Comparison of ENCODE assay signal across 18 cellular contexts in genomic region chr19:49763230-49763629, GRCh38. TPM values are rescaled to one million over a fixed set of nuclear protein-coding genes. Genes with fewer than 3 reads are reported as not detected.
DNase-seq lines count a peak whose midpoint lies in the region; ATAC-seq, FAIRE-seq and TF ChIP-seq lines count a peak whose summit lies in the region.
"Had no signal": no experiment of that assay in that cellular context is flagged by ENCODE, and none has a peak within 500 bp of the region (broad histone marks: within the 10 kb centered on the region; RNA-seq: fewer than 3 reads in every experiment).

TSS of gene TSKS (minus strand) at chr19:49763306. CDS start at chr19:49763247, 59 bp downstream.

- no peaks in the 10 kb centered on the region for H3K9me1 ChIP-seq in K562 (ENCODE audit: control insufficient read depth, insufficient read depth, low read length)

- H3F3A ChIP-seq in GM23338 (replicated peaks; ENCODE audit: low read depth): peaks cover 6% of the 10 kb centered on the region; the same call in 1 of the 2 replicates

- DNase-seq in activated CD4-positive, alpha-beta T cell treated with anti-CD3 and anti-CD28 coated beads, Interleukin-2, amount 10 ng/mL, durations not matched to agents 7 days and 5 days: no peak
- no peak for DNase-seq in activated CD4-positive, alpha-beta T cell treated with anti-CD3 and anti-CD28 coated beads for 4 hours
- DNase-seq in GM23338 (ENCODE audit: low spot score) (no peak), K562 (ENCODE audit: extremely low read depth in 1 of 4, low spot score in 3 of 4) (no peak), osteoblast (ENCODE audit: insufficient read length, low spot score, missing footprints) (no peak), DMS79 (lab: John Stamatoyannopoulos, UW) (no peak), NCI-H2107 treated with DMSO at 0.1 percent for 48 hours (lab: John Stamatoyannopoulos, UW; ENCODE audit: unreplicated experiment) (no peak)
- no peak for DNase-seq in stimulated activated CD4-positive, alpha-beta T cell treated with anti-CD3 and anti-CD28 coated beads, Interleukin-4, amount 100 ng/mL, for 4 hours
- DNase-seq: central memory CD4-positive, alpha-beta T cell; gastrocnemius medialis; GF-D8; NCI-H2171 treated with DMSO at 0.1 percent for 48 hours; stimulated activated CD4-positive, alpha-beta T cell treated with anti-CD3 and anti-CD28 coated beads, Interleukin-2, amount 100 ng/mL, for 24 hours; stimulated activated CD8-positive, alpha-beta memory T cell treated with anti-CD3 and anti-CD28 coated beads, Interleukin-4, amount 100 ng/mL, for 48 hours; T1000 had no signal

- no TSS peak for BruUV-seq in K562 (replicated peaks; lab: Mats Ljungman, UMichigan)

- H4K20me1 ChIP-seq in GM23338 (replicated peaks; ENCODE audit: insufficient read depth) (no peaks in the 10 kb centered on the region; the same call in 1 of the 2 replicates), K562 (replicated peaks; ENCODE audit: control insufficient read depth, insufficient read depth, low read length) (no peaks in the 10 kb centered on the region), osteoblast (ENCODE audit: insufficient read depth, low read length) (peaks cover 9% of the 10 kb centered on the region)

- H3K36me3 Mint-ChIP-seq in activated CD4-positive, alpha-beta T cell treated with anti-CD3 and anti-CD28 coated beads, Interleukin-2, amount 10 ng/mL, durations not matched to agents 7 days and 5 days (ENCODE audit: low read depth): peaks cover 2% of the 10 kb centered on the region
- H3K36me3 Mint-ChIP-seq in GM23338 (ENCODE audit: low read depth): no peaks in the 10 kb centered on the region; the same call in 2 of the 3 replicates

- H3K27me3 ChIP-seq in GM23338 (ENCODE audit: insufficient read depth) (no peaks in the 10 kb centered on the region), K562 (ENCODE audit: control insufficient read depth in 2 of 2, insufficient read depth in 2 of 2, low read length in 2 of 2) (no peaks in the 10 kb centered on the region), osteoblast (ENCODE audit: insufficient read depth, low read length) (no peaks in the 10 kb centered on the region)
- H3K27me3 ChIP-seq: gastrocnemius medialis had no signal

- H3K4me1 ChIP-seq in GM23338 (ENCODE audit: insufficient read depth): peaks cover 5% of the 10 kb centered on the region; the same call in 1 of the 2 replicates
- H3K4me1 ChIP-seq in K562 (replicated peaks in 1 of 2; ENCODE audit: control insufficient read depth in 2 of 2, insufficient read depth in 2 of 2, low read length in 2 of 2): peaks cover 33 to 37% of the 10 kb centered on the region in 2 experiments
- peaks cover 22% of the 10 kb centered on the region for H3K4me1 ChIP-seq in osteoblast (ENCODE audit: insufficient read depth, low read length)

- intact Hi-C loops in K562 (cut with micrococcal nuclease): loop anchor here (5.0 kb wide), 1 partner anchor 171 kb away; the partner anchor contains the start of gene PRR12

- H3K4me3 Mint-ChIP-seq in activated CD4-positive, alpha-beta T cell treated with anti-CD3 and anti-CD28 coated beads, Interleukin-2, amount 10 ng/mL, durations not matched to agents 7 days and 5 days: peak within 1 kb of the TSS; percentile 57
- H3K4me3 Mint-ChIP-seq in GM23338: no peak within 1 kb of the TSS; the same call in 2 of the 3 replicates

- WGBS in K562 (ENCODE audit: insufficient coverage, low coverage, missing lambda C conversion rate): 95% methylated on average over 5 of the region's 6 CpGs

- TF ChIP-seq EP300 in K562 (IDR thresholded peaks at IDR 0.05; ENCODE audit: low read length): no peak

- no peaks in the 10 kb centered on the region for H3K9me3 Mint-ChIP-seq in activated CD4-positive, alpha-beta T cell treated with anti-CD3 and anti-CD28 coated beads, Interleukin-2, amount 10 ng/mL, durations not matched to agents 7 days and 5 days
- H3K9me3 Mint-ChIP-seq in GM23338: peaks cover 3% of the 10 kb centered on the region; the same call in 1 of the 3 replicates

- no peaks in the 10 kb centered on the region for H3K27me3 Mint-ChIP-seq in activated CD4-positive, alpha-beta T cell treated with anti-CD3 and anti-CD28 coated beads, Interleukin-2, amount 10 ng/mL, durations not matched to agents 7 days and 5 days
- H3K27me3 Mint-ChIP-seq in GM23338 (ENCODE audit: insufficient read depth, low read depth, poor library complexity): peaks cover 17% of the 10 kb centered on the region

- no peak for TF ChIP-seq POLR2A in K562 (conservative IDR thresholded peaks at IDR 0.05)

- no peaks in the 10 kb centered on the region for H3K36me3 ChIP-seq in GM23338 (ENCODE audit: insufficient read depth)
- H3K36me3 ChIP-seq in K562 (ENCODE audit: control insufficient read depth, insufficient read depth, low read length): peaks cover 4% of the 10 kb centered on the region; the same call in 2 of the 3 replicates
- no peaks in the 10 kb centered on the region for H3K36me3 ChIP-seq in osteoblast (ENCODE audit: insufficient read depth, low read length)
- H3K36me3 ChIP-seq: gastrocnemius medialis had no signal

- H3K27ac Mint-ChIP-seq in activated CD4-positive, alpha-beta T cell treated with anti-CD3 and anti-CD28 coated beads, Interleukin-2, amount 10 ng/mL, durations not matched to agents 7 days and 5 days: peak within 1 kb of the TSS; percentile 87
- H3K27ac Mint-ChIP-seq in GM23338: no peak within 1 kb of the TSS; the same call in 1 of the 2 replicates

- H3K9ac ChIP-seq in K562 (ENCODE audit: insufficient read depth in 1 of 2, low read depth in 2 of 2, low read length in 2 of 2): peak within 1 kb of the TSS; percentile 70 to 82

- no peaks in the 10 kb centered on the region for H3K9me2 ChIP-seq in GM23338 (ENCODE audit: insufficient read depth)

- CTCF ChIA-PET in activated CD4-positive, alpha-beta T cell treated with anti-CD3 and anti-CD28 coated beads, Interleukin-2, amount 10 ng/mL, durations not matched to agents 7 days and 5 days (lab: Charles Lee): no interaction called here
- CTCF ChIA-PET in K562 (lab: Yijun Ruan, JAX; ENCODE audit: low intra/inter-chr PET ratio): no interaction called here

- ATAC-seq in GM23338 (no peak), K562 (no peak)
- ATAC-seq: A549, gastrocnemius medialis had no signal

- H3K9me3 ChIP-seq in K562 (replicated peaks; ENCODE audit: control insufficient read depth, insufficient read depth, low read depth, low read length) (no peaks in the 10 kb centered on the region), osteoblast (ENCODE audit: low read depth, low read length) (no peaks in the 10 kb centered on the region)
- H3K9me3 ChIP-seq: A549, gastrocnemius medialis had no signal

- POLR2A ChIA-PET in activated CD4-positive, alpha-beta T cell treated with anti-CD3 and anti-CD28 coated beads, Interleukin-2, amount 10 ng/mL, durations not matched to agents 7 days and 5 days (lab: Charles Lee): no interaction called here
- POLR2A ChIA-PET in K562 (lab: Yijun Ruan, JAX): interaction anchor here (0.9 to 1.0 kb wide), 2 partner anchors 11 to 67 kb away, joined by 3 to 4 read pairs; no protein-coding TSS in a partner anchor

- no peak within 1 kb of the TSS for H3K4me2 ChIP-seq in GM23338
- peak within 1 kb of the TSS; percentile 75 for H3K4me2 ChIP-seq in K562 (ENCODE audit: insufficient read depth, low read length)
- no peak within 1 kb of the TSS for H3K4me2 ChIP-seq in osteoblast (ENCODE audit: insufficient read depth, low read length)
- H3K4me2 ChIP-seq: A549 had no signal

- in situ Hi-C loops in K562 (cut with MboI): no loop called here

- FAIRE-seq in K562 (lab: Jason Lieb, UNC): no peak
- FAIRE-seq: A549 had no signal

- H2AFZ ChIP-seq in GM23338: peak within 1 kb of the TSS; percentile 39; the same call in 1 of the 2 replicates
- peak within 1 kb of the TSS; percentile 98 for H2AFZ ChIP-seq in K562 (ENCODE audit: low read depth, low read length)
- H2AFZ ChIP-seq in osteoblast (ENCODE audit: low read length): peak within 1 kb of the TSS; percentile 66

- peaks cover 26% of the 10 kb centered on the region for H3K4me1 Mint-ChIP-seq in activated CD4-positive, alpha-beta T cell treated with anti-CD3 and anti-CD28 coated beads, Interleukin-2, amount 10 ng/mL, durations not matched to agents 7 days and 5 days
- peaks cover 27% of the 10 kb centered on the region for H3K4me1 Mint-ChIP-seq in GM23338

- H3K79me2 ChIP-seq in GM23338 (replicated peaks; ENCODE audit: insufficient read depth): peaks cover 12% of the 10 kb centered on the region
- H3K79me2 ChIP-seq in K562 (ENCODE audit: control insufficient read depth, insufficient read depth, low read length): peaks cover 19% of the 10 kb centered on the region
- peaks cover 14% of the 10 kb centered on the region for H3K79me2 ChIP-seq in osteoblast (ENCODE audit: insufficient read depth, low read length)

- no peak for TF ChIP-seq RAD21 in K562 (CRISPR knock-in tag; conservative IDR thresholded peaks at IDR 0.05 in 1 of 2, IDR thresholded peaks at IDR 0.05 in 1 of 2)

- H3K27ac ChIP-seq in GM23338 (ENCODE audit: low read depth): no peak within 1 kb of the TSS
- H3K27ac ChIP-seq in K562 (ENCODE audit: extremely low read depth, low read depth, low read length): peak within 1 kb of the TSS; percentile 77
- no peak within 1 kb of the TSS for H3K27ac ChIP-seq in osteoblast (ENCODE audit: low read depth, low read length)

- H3K4me3 ChIP-seq in GM23338 (no peak within 1 kb of the TSS), K562 (no peak within 1 kb of the TSS), osteoblast (ENCODE audit: insufficient read depth, low read length) (no peak within 1 kb of the TSS)
- H3K4me3 ChIP-seq: A549, gastrocnemius medialis had no signal

- no peak for TF ChIP-seq CTCF in GM23338 (conservative IDR thresholded peaks at IDR 0.05; ENCODE audit: low read depth in 2 of 2)
- TF ChIP-seq CTCF in K562 (IDR thresholded peaks at IDR 0.05 in 2 of 3, conservative IDR thresholded peaks at IDR 0.05 in 1 of 3; ENCODE audit: insufficient read depth in 2 of 3, low read depth in 1 of 3, low read length in 3 of 3): no peak
- TF ChIP-seq CTCF in osteoblast (IDR thresholded peaks at IDR 0.05; ENCODE audit: extremely low read depth, low read depth, low read length): no peak

RNA-seq across cellular contexts. Expression of gene TSKS, which starts in this region (rescaled TPM):
- 1 to 10 TPM; 4.5 to 5.4 TPM for total RNA-seq in activated CD4-positive, alpha-beta T cell treated with anti-CD3 and anti-CD28 coated beads, Interleukin-2, amount 10 ng/mL, durations not matched to agents 7 days and 5 days
- total RNA-seq in GM23338 (2014; rRNA removed; shearing (Covaris generic)): not detected in 2 replicates
- polyA plus RNA-seq in GM23338 (2016; fragmentation: Nextera tagmentation; extraction: Ambion mirVana) (0.82 and 0.99 TPM in 2 replicates), K562 (2011; rRNA removed) (0.75 and 1.4 TPM in 2 replicates), K562 (2014; fragmentation: Illumina TruSeq; extraction: Trizol) (0.70 and 1.2 TPM in 2 replicates), K562 (2014; fragmentation: Nextera tagmentation; extraction: Ambion mirVana) (under 1 TPM; 0.14 to 0.35 TPM), K562 (2014; rRNA removed) (1.9 and 2.2 TPM in 2 replicates)
- total RNA-seq in K562 (2011; cell fraction: chromatin; rRNA removed; ENCODE audit: low replicate concordance): 3.2 and 5.6 TPM in 2 replicates
- total RNA-seq in K562 (2011; cell fraction: nucleolus; rRNA removed): 4.0 and 5.0 TPM in 2 replicates
- total RNA-seq in K562 (2011; cell fraction: nucleoplasm; rRNA removed): 2.4 TPM in 2 replicates
- total RNA-seq in K562 (2014; rRNA removed) (3.3 and 4.5 TPM in 2 replicates), K562 (2014; rRNA removed; fragmentation: Illumina TruSeq; extraction: Trizol) (0.64 and 0.80 TPM in 2 replicates), K562 (2015; rRNA removed; fragmentation: Illumina TruSeq; extraction: Trizol) (1.2 and 1.3 TPM in 2 replicates), K562 (2021) (2.3 and 2.4 TPM in 2 replicates), osteoblast (not detected in 2 replicates)
- polyA plus RNA-seq in K562 (2011; cell fraction: cytosol; rRNA removed): 1.0 and 1.6 TPM in 2 replicates
- polyA plus RNA-seq in K562 (2011; cell fraction: nucleus; rRNA removed): 2.7 and 3.3 TPM in 2 replicates
- 2.9 and 4.5 TPM in 2 replicates for polyA plus RNA-seq in K562 (2012)
- polyA minus RNA-seq in K562 (2011; rRNA and poly(A)+ RNA removed): 0.42 and 0.49 TPM in 2 replicates
- polyA minus RNA-seq in K562 (2011; cell fraction: cytosol; rRNA and poly(A)+ RNA removed): 0.86 and 1.0 TPM in 2 replicates
- 1.4 and 2.2 TPM in 2 replicates for polyA minus RNA-seq in K562 (2011; cell fraction: nucleus; rRNA and poly(A)+ RNA removed)
- total RNA-seq: HT1080, pulmonary artery endothelial cell had no signal
- polyA plus RNA-seq: A549 had no signal

Comparison
In these comparisons a context has a peak if more than half of its experiments do, and no peak if none do; other contexts are left out.
1. H2AFZ ChIP-seq: peak in every context shown above with its lines; median percentile 98 in K562; 66 in osteoblast; 39 in GM23338.